ENCODE assay signal across 11 cellular contexts in the genomic region with DNA sequence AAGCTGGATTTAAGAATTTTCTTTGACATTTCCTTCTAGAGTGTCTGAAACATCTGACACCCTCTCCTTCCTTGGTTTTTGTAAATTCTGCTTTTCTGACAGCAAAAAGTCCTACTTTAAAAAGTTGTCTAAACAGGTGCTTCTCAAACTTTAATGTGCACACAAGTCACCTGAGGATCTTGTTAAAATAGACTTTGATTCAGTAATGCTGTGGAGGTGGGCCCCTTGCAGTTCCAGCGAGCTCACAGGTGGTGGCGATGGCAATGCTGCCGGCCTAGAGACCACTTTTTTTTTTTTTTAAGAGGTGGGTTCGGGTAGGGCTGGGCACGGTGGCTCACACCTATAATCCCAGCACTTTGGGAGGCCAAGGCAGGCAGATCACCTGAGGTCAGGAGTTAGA.
A peak's percentile ranks its signal among the peaks of the same experiment; 100 is the strongest.
DNase-seq lines count a peak whose midpoint lies in the region; ATAC-seq and TF ChIP-seq lines count a peak whose summit lies in the region.
"Had no signal": no experiment of that assay in that cellular context is flagged by ENCODE, and none has a peak within 500 bp of the region (broad histone marks: within the 10 kb centered on the region; RNA-seq: fewer than 3 reads in every experiment).

No MANE protein-coding gene starts in this region.

- no peak for TF ChIP-seq POLR2A in stomach (IDR thresholded peaks at IDR 0.05)

- in situ Hi-C loops in ACHN (cut with HindIII; ENCODE audit: low pct_ligation_motif_present, low pct_unique_long_range_greater_than_20kb, low sequenced_read_pairs): loop anchor here (25.0 kb wide), 1 partner anchor 228 kb away; the partner anchor contains the start of gene CPN1

- no peak overlapping the region for H2AFZ ChIP-seq in PC-9

- POLR2A ChIA-PET in PC-9 (lab: Charles Lee; ENCODE audit: unreplicated experiment): no interaction called here

- H3K27ac ChIP-seq in PC-9: no peak overlapping the region
- no peak overlapping the region for H3K27ac ChIP-seq in stomach
- H3K27ac ChIP-seq: skin epidermis, testis had no signal

- H3K4me2 ChIP-seq in PC-9: no peak overlapping the region

- no peaks in the 10 kb centered on the region for H3K9me3 ChIP-seq in PC-9 (ENCODE audit: insufficient read depth, low read depth)
- H3K9me3 ChIP-seq in stomach: no peaks in the 10 kb centered on the region
- H3K9me3 ChIP-seq: testis had no signal

- TF ChIP-seq CTCF in GM06990 (IDR thresholded peaks at IDR 0.05; ENCODE audit: insufficient read depth, low read length, poor library complexity, severe bottlenecking) (peak; percentile 54), PC-9 (conservative IDR thresholded peaks at IDR 0.05) (peak; percentile 46; the same call in 1 of the 2 replicates), fibroblast of mammary gland (conservative IDR thresholded peaks at IDR 0.05; ENCODE audit: control insufficient read depth, insufficient read depth, low read depth, low read length) (peak; percentile 23), stomach (IDR thresholded peaks at IDR 0.05) (peak in 1 of 7 experiments; percentile 5)

- H3K4me1 ChIP-seq in PC-9 (replicated peaks; ENCODE audit: insufficient read depth) (no peaks in the 10 kb centered on the region), stomach (no peaks in the 10 kb centered on the region)
- H3K4me1 ChIP-seq: testis had no signal

- H4K20me1 ChIP-seq in PC-9 (ENCODE audit: insufficient read depth): no peaks in the 10 kb centered on the region

- TF ChIP-seq EP300 in stomach (IDR thresholded peaks at IDR 0.05): no peak

- CTCF ChIA-PET in PC-9 (lab: Charles Lee): interaction anchor here (0.6 to 1.0 kb wide), 2 partner anchors 38 to 186 kb away, joined by 5 to 6 read pairs; no protein-coding TSS in a partner anchor

- no peak for ATAC-seq in HG02938 (IDR thresholded peaks at IDR 0.05; ENCODE audit: unreplicated experiment)
- ATAC-seq: left ventricle myocardium superior had no signal

- DNase-seq in ACHN (peak; percentile 36), GM06990 (ENCODE audit: extremely low read depth, insufficient read length) (no peak), PC-9 (peak in 1 of 2 experiments; percentile 21), fibroblast of mammary gland (ENCODE audit: low read depth) (no peak), activated gamma-delta T cell treated with Interleukin-2 at 50 U/mL for 16 hours (no peak), stomach (no peak), SIG-M5 (lab: John Stamatoyannopoulos, UW) (no peak)
- DNase-seq: left ventricle myocardium superior, testis had no signal

- H3K9me2 ChIP-seq in PC-9 (ENCODE audit: insufficient read depth): no peaks in the 10 kb centered on the region

- peaks cover 8% of the 10 kb centered on the region; the same call in 1 of the 2 replicates for H3F3A ChIP-seq in PC-9 (ENCODE audit: insufficient read depth, low read depth)

- intact Hi-C loops in PC-9 (cut with micrococcal nuclease; ENCODE audit: unreplicated experiment): loop anchor here (5.0 kb wide), 1 partner anchor 188 kb away; no protein-coding TSS in a partner anchor
- intact Hi-C loops in stomach (cut with DNase I; ENCODE audit: low total_unique reads): no loop called here

- H3K27me3 ChIP-seq in GM06990 (replicated peaks; ENCODE audit: control insufficient read depth, insufficient read depth, low read length) (no peaks in the 10 kb centered on the region), PC-9 (ENCODE audit: insufficient read depth, low read depth) (no peaks in the 10 kb centered on the region), stomach (no peaks in the 10 kb centered on the region)
- H3K27me3 ChIP-seq: testis had no signal

- BruUV-seq in PC-9 (replicated peaks; lab: Mats Ljungman, UMichigan): no TSS peak

- H3K36me3 ChIP-seq in GM06990 (ENCODE audit: control insufficient read depth, insufficient read depth, low read length) (no peaks in the 10 kb centered on the region), PC-9 (ENCODE audit: low read depth) (no peaks in the 10 kb centered on the region), stomach (no peaks in the 10 kb centered on the region)

- WGBS in stomach, 5 donors: 24 to 45% (median 31%) methylated on average over 4 to 5 of the region's 5 CpGs

- H3K4me3 ChIP-seq in GM06990 (replicated peaks; ENCODE audit: low read depth, low read length): no peak overlapping the region
- no peak overlapping the region for H3K4me3 ChIP-seq in PC-9
- H3K4me3 ChIP-seq in fibroblast of mammary gland (ENCODE audit: control insufficient read depth, low read depth, low read length): no peak overlapping the region
- H3K4me3 ChIP-seq in stomach: no peak overlapping the region
- H3K4me3 ChIP-seq: skin epidermis, testis had no signal

- no peaks in the 10 kb centered on the region for H3K79me2 ChIP-seq in PC-9 (ENCODE audit: low read depth)
